Comparison of ENCODE assay signal across 1 cellular context in the genomic region with DNA sequence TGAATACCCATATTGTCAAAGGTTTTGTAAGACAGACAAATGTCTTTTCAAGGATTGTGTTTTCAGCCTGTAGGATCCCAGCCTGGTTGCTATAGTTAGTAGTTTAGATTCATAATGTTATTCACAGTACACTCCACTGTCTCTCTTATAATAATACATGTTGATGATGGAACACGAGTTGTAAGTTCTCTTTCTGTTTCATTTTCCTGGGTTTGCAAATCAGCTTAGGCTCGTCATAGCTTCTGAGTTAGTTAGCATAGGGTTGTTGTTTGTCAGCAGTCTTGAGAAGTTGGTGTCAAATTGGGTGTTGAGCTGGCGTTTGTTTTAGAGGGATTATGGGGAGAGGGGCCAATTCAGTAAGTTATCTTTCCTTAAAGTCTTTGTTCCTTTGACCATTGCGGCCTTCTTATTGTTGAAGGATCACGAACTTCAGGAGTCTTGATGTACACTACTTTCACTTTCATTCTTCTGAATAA.
TF ChIP-seq lines count a peak whose summit lies in the region.

No MANE protein-coding gene starts in this region.

TF ChIP-seq in GM12878, 131 proteins besides CTCF, POLR2A, EP300 and RAD21 (continued from another document):
- TF ChIP-seq, protein P1, sequence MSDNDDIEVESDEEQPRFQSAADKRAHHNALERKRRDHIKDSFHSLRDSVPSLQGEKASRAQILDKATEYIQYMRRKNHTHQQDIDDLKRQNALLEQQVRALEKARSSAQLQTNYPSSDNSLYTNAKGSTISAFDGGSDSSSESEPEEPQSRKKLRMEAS (IDR thresholded peaks at IDR 0.05; ENCODE audit: low read depth, low read length) = no peak
- TF ChIP-seq ATF7 (IDR thresholded peaks at IDR 0.05; ENCODE audit: low read depth) (peak; percentile 60; the same call in 1 of the 2 replicates), BCL11A (IDR thresholded peaks at IDR 0.05; ENCODE audit: low read depth, low read length) (no peak), NR2F1 (conservative IDR thresholded peaks at IDR 0.05) (no peak), ZNF207 (IDR thresholded peaks at IDR 0.05; ENCODE audit: borderline replicate concordance) (no peak), LARP7 (IDR thresholded peaks at IDR 0.05) (no peak), NRF1 (conservative IDR thresholded peaks at IDR 0.05; ENCODE audit: low read depth, low read length) (no peak), ASH2L (IDR thresholded peaks at IDR 0.05; ENCODE audit: borderline replicate concordance, low read depth) (peak; percentile 44; the same call in 1 of the 2 replicates), IRF4 (IDR thresholded peaks at IDR 0.05; ENCODE audit: low read depth, low read length) (no peak), SRF (IDR thresholded peaks at IDR 0.05; ENCODE audit: low read depth in 2 of 2, low read length in 2 of 2) (no peak), POLR2AphosphoS5 (IDR thresholded peaks at IDR 0.05; ENCODE audit: low read length) (peak; percentile 52; the same call in 1 of the 2 replicates)
- TF ChIP-seq, protein P2, sequence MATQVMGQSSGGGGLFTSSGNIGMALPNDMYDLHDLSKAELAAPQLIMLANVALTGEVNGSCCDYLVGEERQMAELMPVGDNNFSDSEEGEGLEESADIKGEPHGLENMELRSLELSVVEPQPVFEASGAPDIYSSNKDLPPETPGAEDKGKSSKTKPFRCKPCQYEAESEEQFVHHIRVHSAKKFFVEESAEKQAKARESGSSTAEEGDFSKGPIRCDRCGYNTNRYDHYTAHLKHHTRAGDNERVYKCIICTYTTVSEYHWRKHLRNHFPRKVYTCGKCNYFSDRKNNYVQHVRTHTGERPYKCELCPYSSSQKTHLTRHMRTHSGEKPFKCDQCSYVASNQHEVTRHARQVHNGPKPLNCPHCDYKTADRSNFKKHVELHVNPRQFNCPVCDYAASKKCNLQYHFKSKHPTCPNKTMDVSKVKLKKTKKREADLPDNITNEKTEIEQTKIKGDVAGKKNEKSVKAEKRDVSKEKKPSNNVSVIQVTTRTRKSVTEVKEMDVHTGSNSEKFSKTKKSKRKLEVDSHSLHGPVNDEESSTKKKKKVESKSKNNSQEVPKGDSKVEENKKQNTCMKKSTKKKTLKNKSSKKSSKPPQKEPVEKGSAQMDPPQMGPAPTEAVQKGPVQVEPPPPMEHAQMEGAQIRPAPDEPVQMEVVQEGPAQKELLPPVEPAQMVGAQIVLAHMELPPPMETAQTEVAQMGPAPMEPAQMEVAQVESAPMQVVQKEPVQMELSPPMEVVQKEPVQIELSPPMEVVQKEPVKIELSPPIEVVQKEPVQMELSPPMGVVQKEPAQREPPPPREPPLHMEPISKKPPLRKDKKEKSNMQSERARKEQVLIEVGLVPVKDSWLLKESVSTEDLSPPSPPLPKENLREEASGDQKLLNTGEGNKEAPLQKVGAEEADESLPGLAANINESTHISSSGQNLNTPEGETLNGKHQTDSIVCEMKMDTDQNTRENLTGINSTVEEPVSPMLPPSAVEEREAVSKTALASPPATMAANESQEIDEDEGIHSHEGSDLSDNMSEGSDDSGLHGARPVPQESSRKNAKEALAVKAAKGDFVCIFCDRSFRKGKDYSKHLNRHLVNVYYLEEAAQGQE (IDR thresholded peaks at IDR 0.05; ENCODE audit: low read depth, low read length) = no peak
- TF ChIP-seq, protein P3, sequence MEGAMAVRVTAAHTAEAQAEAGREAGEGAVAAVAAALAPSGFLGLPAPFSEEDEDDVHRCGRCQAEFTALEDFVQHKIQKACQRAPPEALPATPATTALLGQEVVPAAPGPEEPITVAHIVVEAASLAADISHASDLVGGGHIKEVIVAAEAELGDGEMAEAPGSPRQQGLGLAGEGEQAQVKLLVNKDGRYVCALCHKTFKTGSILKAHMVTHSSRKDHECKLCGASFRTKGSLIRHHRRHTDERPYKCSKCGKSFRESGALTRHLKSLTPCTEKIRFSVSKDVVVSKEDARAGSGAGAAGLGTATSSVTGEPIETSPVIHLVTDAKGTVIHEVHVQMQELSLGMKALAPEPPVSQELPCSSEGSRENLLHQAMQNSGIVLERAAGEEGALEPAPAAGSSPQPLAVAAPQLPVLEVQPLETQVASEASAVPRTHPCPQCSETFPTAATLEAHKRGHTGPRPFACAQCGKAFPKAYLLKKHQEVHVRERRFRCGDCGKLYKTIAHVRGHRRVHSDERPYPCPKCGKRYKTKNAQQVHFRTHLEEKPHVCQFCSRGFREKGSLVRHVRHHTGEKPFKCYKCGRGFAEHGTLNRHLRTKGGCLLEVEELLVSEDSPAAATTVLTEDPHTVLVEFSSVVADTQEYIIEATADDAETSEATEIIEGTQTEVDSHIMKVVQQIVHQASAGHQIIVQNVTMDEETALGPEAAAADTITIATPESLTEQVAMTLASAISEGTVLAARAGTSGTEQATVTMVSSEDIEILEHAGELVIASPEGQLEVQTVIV (IDR thresholded peaks at IDR 0.05; ENCODE audit: borderline replicate concordance, partially characterized antibody) = no peak
- TF ChIP-seq, protein P4, sequence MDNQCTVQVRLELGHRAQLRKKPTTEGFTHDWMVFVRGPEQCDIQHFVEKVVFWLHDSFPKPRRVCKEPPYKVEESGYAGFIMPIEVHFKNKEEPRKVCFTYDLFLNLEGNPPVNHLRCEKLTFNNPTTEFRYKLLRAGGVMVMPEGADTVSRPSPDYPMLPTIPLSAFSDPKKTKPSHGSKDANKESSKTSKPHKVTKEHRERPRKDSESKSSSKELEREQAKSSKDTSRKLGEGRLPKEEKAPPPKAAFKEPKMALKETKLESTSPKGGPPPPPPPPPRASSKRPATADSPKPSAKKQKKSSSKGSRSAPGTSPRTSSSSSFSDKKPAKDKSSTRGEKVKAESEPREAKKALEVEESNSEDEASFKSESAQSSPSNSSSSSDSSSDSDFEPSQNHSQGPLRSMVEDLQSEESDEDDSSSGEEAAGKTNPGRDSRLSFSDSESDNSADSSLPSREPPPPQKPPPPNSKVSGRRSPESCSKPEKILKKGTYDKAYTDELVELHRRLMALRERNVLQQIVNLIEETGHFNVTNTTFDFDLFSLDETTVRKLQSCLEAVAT (IDR thresholded peaks at IDR 0.05) = peak; percentile 95
- TF ChIP-seq, protein P5, sequence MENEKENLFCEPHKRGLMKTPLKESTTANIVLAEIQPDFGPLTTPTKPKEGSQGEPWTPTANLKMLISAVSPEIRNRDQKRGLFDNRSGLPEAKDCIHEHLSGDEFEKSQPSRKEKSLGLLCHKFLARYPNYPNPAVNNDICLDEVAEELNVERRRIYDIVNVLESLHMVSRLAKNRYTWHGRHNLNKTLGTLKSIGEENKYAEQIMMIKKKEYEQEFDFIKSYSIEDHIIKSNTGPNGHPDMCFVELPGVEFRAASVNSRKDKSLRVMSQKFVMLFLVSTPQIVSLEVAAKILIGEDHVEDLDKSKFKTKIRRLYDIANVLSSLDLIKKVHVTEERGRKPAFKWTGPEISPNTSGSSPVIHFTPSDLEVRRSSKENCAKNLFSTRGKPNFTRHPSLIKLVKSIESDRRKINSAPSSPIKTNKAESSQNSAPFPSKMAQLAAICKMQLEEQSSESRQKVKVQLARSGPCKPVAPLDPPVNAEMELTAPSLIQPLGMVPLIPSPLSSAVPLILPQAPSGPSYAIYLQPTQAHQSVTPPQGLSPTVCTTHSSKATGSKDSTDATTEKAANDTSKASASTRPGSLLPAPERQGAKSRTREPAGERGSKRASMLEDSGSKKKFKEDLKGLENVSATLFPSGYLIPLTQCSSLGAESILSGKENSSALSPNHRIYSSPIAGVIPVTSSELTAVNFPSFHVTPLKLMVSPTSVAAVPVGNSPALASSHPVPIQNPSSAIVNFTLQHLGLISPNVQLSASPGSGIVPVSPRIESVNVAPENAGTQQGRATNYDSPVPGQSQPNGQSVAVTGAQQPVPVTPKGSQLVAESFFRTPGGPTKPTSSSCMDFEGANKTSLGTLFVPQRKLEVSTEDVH (IDR thresholded peaks at IDR 0.05; ENCODE audit: low read depth, partially characterized antibody) = no peak
